ENCODE assay signal across 20 cellular contexts in genomic region chr17:37346879-37347402, GRCh38. TPM values are rescaled to one million over a fixed set of nuclear protein-coding genes. Genes with fewer than 3 reads are reported as not detected.
"Had no signal": no experiment of that assay in that cellular context is flagged by ENCODE, and none has a peak within 500 bp of the region (broad histone marks: within the 10 kb centered on the region; RNA-seq: fewer than 3 reads in every experiment).

No MANE protein-coding gene starts in this region.

RNA-seq across cellular contexts. Expression of gene C17orf78, which starts 28.8 kb away (rescaled TPM):
- total RNA-seq: naive thymus-derived CD8-positive, alpha-beta T cell; natural killer cell treated with Interleukin-12 subunit alpha and Interleukin-12 subunit beta and Interleukin-15 and Interleukin-18, amount 100 ng/mL, for 72 hours; neural crest cell; omental fat pad; osteocyte; pancreas; posterior vena cava; prostate gland; pulmonary artery endothelial cell; right atrium auricular region; sciatic nerve; stomach; subcutaneous adipose tissue; temporal lobe; thoracic aorta; thyroid gland; tibial nerve; upper lobe of left lung; ureter; vagina had no signal
- polyA plus RNA-seq: naive thymus-derived CD8-positive, alpha-beta T cell; pancreas; stomach had no signal
